In the genomic region with DNA sequence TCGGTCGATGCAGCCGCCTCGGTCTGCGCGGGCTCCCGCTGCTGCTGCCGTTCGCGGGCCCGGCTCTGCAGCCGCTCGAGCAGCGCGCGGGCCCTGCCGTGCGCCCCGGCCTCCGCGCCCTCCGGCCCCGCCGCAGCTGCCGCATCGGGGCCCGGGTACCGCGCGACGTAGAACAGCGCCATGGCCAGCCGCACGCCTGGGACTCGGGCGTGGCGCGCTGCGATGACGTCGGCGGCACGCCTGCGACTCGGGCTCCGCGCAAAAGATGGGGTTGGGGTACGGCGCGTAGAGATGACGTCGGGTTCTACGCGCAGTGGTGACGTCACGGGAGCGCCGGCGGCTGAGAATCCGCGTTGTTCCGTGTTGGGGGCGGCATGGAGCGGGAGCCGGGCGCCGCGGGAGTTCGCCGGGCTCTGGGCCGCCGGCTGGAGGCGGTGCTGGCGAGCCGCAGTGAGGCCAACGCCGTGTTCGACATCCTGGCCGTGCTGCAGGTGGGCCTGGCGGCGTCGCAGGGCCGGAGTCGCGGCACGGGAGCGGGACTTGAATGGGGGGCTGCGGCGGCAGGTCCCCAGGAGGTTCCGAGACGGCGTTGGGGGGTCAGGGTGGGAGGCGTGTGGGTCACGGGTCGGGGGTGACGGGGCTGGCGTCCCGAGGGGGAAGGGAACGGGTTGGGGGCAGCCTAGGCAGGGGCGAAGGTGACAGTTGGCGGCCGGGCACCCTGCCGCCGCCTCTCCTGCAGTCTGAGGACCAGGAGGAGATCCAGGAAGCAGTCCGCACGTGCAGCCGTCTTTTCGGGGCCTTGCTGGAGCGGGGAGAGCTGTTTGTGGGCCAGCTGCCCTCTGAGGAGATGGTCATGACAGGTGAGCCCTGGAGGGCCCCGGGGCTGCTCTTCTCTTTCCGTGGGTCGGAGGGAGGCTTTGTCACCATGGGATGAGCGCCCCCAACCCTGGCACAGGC, we compare ENCODE assay signal across 1 cellular context.
TF ChIP-seq lines count a peak whose summit lies in the region.

A gene with protein sequence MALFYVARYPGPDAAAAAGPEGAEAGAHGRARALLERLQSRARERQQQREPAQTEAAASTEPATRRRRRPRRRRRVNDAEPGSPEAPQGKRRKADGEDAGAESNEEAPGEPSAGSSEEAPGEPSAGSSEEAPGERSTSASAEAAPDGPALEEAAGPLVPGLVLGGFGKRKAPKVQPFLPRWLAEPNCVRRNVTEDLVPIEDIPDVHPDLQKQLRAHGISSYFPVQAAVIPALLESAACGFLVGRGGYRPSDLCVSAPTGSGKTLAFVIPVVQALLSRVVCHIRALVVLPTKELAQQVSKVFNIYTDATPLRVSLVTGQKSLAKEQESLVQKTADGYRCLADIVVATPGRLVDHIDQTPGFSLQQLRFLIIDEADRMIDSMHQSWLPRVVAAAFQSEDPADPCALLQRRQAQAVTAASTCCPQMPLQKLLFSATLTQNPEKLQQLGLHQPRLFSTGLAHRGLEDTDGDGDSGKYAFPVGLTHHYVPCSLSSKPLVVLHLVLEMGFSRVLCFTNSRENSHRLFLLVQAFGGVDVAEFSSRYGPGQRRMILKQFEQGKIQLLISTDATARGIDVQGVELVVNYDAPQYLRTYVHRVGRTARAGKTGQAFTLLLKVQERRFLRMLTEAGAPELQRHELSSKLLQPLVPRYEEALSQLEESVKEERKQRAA (minus strand): TSS at position 205 of the 957 bp plus-strand sequence. CDS start 23 bp downstream, at position 182.
TSS of gene NOC4L (plus strand) at position 343 of the 957 bp plus-strand sequence. CDS start at position 375, 32 bp downstream.

TF ChIP-seq in HepG2, 621 proteins besides CTCF, POLR2A, EP300 and RAD21 (continued from another document and continues in another):
- TF ChIP-seq GMEB2 (CRISPR knock-in tag; IDR thresholded peaks at IDR 0.05; ENCODE audit: low read depth) (peak; percentile 92), NKX3-1 (CRISPR knock-in tag; IDR thresholded peaks at IDR 0.05) (peak; percentile 60; the same call in 1 of the 2 replicates), ZNF264 (CRISPR knock-in tag; IDR thresholded peaks at IDR 0.05) (0 out of 2 replicates have a peak, but pooled peaks have one; percentile 25), TCF7L2 (IDR thresholded peaks at IDR 0.05; ENCODE audit: low read depth, low read length) (no peak), SP2 (CRISPR knock-in tag; IDR thresholded peaks at IDR 0.05) (peak; percentile 58), MTF2 (CRISPR knock-in tag; IDR thresholded peaks at IDR 0.05; ENCODE audit: borderline replicate concordance) (no peak), ZIK1 (CRISPR knock-in tag; IDR thresholded peaks at IDR 0.05; ENCODE audit: borderline replicate concordance, low read depth) (no peak), ZBTB4 (CRISPR knock-in tag; IDR thresholded peaks at IDR 0.05; ENCODE audit: borderline replicate concordance) (no peak), ZNF20 (CRISPR knock-in tag; IDR thresholded peaks at IDR 0.05) (no peak), TBX2 (CRISPR knock-in tag; IDR thresholded peaks at IDR 0.05; ENCODE audit: borderline replicate concordance) (peak; percentile 81), KDM1A (CRISPR knock-in tag; IDR thresholded peaks at IDR 0.05) (0 out of 2 replicates have a peak, but pooled peaks have one; percentile 48), ZFAT (CRISPR knock-in tag; conservative IDR thresholded peaks at IDR 0.05) (no peak), SP1 (IDR thresholded peaks at IDR 0.05) (no peak), SP1 (CRISPR knock-in tag; IDR thresholded peaks at IDR 0.05) (peak; percentile 92), JUNB (CRISPR knock-in tag; IDR thresholded peaks at IDR 0.05; ENCODE audit: borderline replicate concordance) (no peak), NFATC3 (CRISPR knock-in tag; IDR thresholded peaks at IDR 0.05) (no peak), ZNF276 (CRISPR knock-in tag; IDR thresholded peaks at IDR 0.05; ENCODE audit: low read depth) (no peak), SNRNP70 (IDR thresholded peaks at IDR 0.05; ENCODE audit: low read depth, low read length) (no peak), FOXA1 (IDR thresholded peaks at IDR 0.05) (no peak), FOXA1 (CRISPR knock-in tag; IDR thresholded peaks at IDR 0.05) (peak; percentile 55; the same call in 1 of the 2 replicates), ZFP37 (CRISPR knock-in tag; IDR thresholded peaks at IDR 0.05; ENCODE audit: borderline replicate concordance) (no peak), ARNT (IDR thresholded peaks at IDR 0.05) (no peak), GLMP (CRISPR knock-in tag; IDR thresholded peaks at IDR 0.05; ENCODE audit: borderline replicate concordance) (no peak), SMARCE1 (IDR thresholded peaks at IDR 0.05; ENCODE audit: borderline replicate concordance) (no peak), CBX5 (CRISPR knock-in tag; IDR thresholded peaks at IDR 0.05; ENCODE audit: borderline replicate concordance) (peak; percentile 66; the same call in 1 of the 2 replicates), ZNF18 (CRISPR knock-in tag; IDR thresholded peaks at IDR 0.05; ENCODE audit: insufficient replicate concordance) (no peak), KLF6 (CRISPR knock-in tag; IDR thresholded peaks at IDR 0.05) (peak; percentile 83; the same call in 1 of the 2 replicates), WIZ (CRISPR knock-in tag; IDR thresholded peaks at IDR 0.05) (no peak), ZKSCAN1 (IDR thresholded peaks at IDR 0.05; ENCODE audit: low read length) (peak; percentile 62), PAX8 (CRISPR knock-in tag; IDR thresholded peaks at IDR 0.05; ENCODE audit: borderline replicate concordance) (no peak), YY1 (IDR thresholded peaks at IDR 0.05; ENCODE audit: insufficient read depth, insufficient replicate concordance, low read depth, low read length) (peak; percentile 92), KAT2B (IDR thresholded peaks at IDR 0.05; ENCODE audit: borderline replicate concordance, low read depth, low read length) (no peak), PHF20 (CRISPR knock-in tag; IDR thresholded peaks at IDR 0.05) (peak; percentile 99), ZNF562 (CRISPR knock-in tag; IDR thresholded peaks at IDR 0.05; ENCODE audit: borderline replicate concordance) (no peak), ELF3 (CRISPR knock-in tag; IDR thresholded peaks at IDR 0.05) (peak; percentile 85), ZNF768 (CRISPR knock-in tag; IDR thresholded peaks at IDR 0.05) (peak; percentile 34; the same call in 1 of the 2 replicates), ZNF691 (CRISPR knock-in tag; IDR thresholded peaks at IDR 0.05; ENCODE audit: borderline replicate concordance, low read depth) (peak; percentile 90; the same call in 1 of the 2 replicates), JUND (CRISPR knock-in tag; IDR thresholded peaks at IDR 0.05) (peak; percentile 77), ZNF460 (CRISPR knock-in tag; IDR thresholded peaks at IDR 0.05; ENCODE audit: borderline replicate concordance) (no peak), FOXA3 (CRISPR knock-in tag; IDR thresholded peaks at IDR 0.05) (peak; percentile 78), PLSCR1 (CRISPR knock-in tag; IDR thresholded peaks at IDR 0.05; ENCODE audit: borderline replicate concordance) (no peak), SP5 (CRISPR knock-in tag; IDR thresholded peaks at IDR 0.05; ENCODE audit: borderline replicate concordance, low read depth) (0 out of 2 replicates have a peak, but pooled peaks have one; percentile 22), SRY (CRISPR knock-in tag; IDR thresholded peaks at IDR 0.05) (no peak; the same call in 1 of the 2 replicates)
- TF ChIP-seq, protein P1, sequence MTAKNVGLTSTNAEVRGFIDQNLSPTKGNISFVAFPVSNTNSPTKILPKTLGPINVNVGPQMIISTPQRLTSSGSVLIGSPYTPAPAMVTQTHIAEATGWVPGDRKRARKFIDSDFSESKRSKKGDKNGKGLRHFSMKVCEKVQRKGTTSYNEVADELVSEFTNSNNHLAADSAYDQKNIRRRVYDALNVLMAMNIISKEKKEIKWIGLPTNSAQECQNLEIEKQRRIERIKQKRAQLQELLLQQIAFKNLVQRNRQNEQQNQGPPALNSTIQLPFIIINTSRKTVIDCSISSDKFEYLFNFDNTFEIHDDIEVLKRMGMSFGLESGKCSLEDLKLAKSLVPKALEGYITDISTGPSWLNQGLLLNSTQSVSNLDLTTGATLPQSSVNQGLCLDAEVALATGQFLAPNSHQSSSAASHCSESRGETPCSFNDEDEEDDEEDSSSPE (CRISPR knock-in tag; IDR thresholded peaks at IDR 0.05) = peak; percentile 83
- TF ChIP-seq, protein P2, sequence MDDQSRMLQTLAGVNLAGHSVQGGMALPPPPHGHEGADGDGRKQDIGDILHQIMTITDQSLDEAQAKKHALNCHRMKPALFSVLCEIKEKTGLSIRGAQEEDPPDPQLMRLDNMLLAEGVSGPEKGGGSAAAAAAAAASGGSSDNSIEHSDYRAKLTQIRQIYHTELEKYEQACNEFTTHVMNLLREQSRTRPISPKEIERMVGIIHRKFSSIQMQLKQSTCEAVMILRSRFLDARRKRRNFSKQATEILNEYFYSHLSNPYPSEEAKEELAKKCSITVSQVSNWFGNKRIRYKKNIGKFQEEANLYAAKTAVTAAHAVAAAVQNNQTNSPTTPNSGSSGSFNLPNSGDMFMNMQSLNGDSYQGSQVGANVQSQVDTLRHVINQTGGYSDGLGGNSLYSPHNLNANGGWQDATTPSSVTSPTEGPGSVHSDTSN (CRISPR knock-in tag; IDR thresholded peaks at IDR 0.05; ENCODE audit: borderline replicate concordance) = no peak
